ENCODE assay signal across 3 cellular contexts in the genomic region with DNA sequence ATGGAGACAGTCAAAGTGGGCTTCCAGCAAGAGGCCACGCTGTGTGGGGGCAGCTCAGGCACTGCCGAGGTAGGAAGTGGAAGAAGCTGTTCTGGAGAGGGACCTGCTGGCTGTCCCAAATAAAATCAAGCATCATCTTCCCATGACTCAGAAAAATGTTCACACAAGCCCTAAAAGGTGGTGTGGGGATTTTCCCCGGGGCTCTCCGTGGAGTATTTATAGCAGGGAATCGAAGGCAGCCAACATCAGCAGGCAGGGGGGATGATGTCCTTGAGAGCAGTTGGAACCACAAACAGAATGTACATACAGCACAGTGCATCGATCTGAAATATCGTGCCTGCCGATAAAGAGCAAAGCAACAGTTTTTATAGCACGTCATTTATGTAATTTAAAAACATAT.
TF ChIP-seq lines count a peak whose summit lies in the region.

No MANE protein-coding gene starts in this region.

TF ChIP-seq in SK-N-SH, 30 proteins besides CTCF, POLR2A, EP300 and RAD21:
- TF ChIP-seq, protein P1, sequence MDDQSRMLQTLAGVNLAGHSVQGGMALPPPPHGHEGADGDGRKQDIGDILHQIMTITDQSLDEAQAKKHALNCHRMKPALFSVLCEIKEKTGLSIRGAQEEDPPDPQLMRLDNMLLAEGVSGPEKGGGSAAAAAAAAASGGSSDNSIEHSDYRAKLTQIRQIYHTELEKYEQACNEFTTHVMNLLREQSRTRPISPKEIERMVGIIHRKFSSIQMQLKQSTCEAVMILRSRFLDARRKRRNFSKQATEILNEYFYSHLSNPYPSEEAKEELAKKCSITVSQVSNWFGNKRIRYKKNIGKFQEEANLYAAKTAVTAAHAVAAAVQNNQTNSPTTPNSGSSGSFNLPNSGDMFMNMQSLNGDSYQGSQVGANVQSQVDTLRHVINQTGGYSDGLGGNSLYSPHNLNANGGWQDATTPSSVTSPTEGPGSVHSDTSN (IDR thresholded peaks at IDR 0.05) = no peak
- TF ChIP-seq GATA2 (CRISPR knock-in tag; IDR thresholded peaks at IDR 0.05) (no peak), POLR2AphosphoS5 (IDR thresholded peaks at IDR 0.05; ENCODE audit: low read depth, low read length) (no peak), TCF12 (IDR thresholded peaks at IDR 0.05) (no peak)
- TF ChIP-seq, protein P2, sequence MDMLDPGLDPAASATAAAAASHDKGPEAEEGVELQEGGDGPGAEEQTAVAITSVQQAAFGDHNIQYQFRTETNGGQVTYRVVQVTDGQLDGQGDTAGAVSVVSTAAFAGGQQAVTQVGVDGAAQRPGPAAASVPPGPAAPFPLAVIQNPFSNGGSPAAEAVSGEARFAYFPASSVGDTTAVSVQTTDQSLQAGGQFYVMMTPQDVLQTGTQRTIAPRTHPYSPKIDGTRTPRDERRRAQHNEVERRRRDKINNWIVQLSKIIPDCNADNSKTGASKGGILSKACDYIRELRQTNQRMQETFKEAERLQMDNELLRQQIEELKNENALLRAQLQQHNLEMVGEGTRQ (IDR thresholded peaks at IDR 0.05; ENCODE audit: borderline replicate concordance, low read depth, low read length) = no peak
- TF ChIP-seq, protein P3, sequence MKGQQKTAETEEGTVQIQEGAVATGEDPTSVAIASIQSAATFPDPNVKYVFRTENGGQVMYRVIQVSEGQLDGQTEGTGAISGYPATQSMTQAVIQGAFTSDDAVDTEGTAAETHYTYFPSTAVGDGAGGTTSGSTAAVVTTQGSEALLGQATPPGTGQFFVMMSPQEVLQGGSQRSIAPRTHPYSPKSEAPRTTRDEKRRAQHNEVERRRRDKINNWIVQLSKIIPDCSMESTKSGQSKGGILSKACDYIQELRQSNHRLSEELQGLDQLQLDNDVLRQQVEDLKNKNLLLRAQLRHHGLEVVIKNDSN (IDR thresholded peaks at IDR 0.05; ENCODE audit: borderline replicate concordance, low read depth) = no peak
- TF ChIP-seq, protein P4, sequence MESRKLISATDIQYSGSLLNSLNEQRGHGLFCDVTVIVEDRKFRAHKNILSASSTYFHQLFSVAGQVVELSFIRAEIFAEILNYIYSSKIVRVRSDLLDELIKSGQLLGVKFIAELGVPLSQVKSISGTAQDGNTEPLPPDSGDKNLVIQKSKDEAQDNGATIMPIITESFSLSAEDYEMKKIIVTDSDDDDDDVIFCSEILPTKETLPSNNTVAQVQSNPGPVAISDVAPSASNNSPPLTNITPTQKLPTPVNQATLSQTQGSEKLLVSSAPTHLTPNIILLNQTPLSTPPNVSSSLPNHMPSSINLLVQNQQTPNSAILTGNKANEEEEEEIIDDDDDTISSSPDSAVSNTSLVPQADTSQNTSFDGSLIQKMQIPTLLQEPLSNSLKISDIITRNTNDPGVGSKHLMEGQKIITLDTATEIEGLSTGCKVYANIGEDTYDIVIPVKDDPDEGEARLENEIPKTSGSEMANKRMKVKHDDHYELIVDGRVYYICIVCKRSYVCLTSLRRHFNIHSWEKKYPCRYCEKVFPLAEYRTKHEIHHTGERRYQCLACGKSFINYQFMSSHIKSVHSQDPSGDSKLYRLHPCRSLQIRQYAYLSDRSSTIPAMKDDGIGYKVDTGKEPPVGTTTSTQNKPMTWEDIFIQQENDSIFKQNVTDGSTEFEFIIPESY (IDR thresholded peaks at IDR 0.05; ENCODE audit: borderline replicate concordance, low read depth) = no peak
TF ChIP-seq in SK-N-SH: peak in this region for 0.

TF ChIP-seq in SK-N-SH treated with all-trans-retinoic acid at 6 μM for 48 hours, 23 proteins besides CTCF, POLR2A, EP300 and RAD21:
- TF ChIP-seq, protein P5, sequence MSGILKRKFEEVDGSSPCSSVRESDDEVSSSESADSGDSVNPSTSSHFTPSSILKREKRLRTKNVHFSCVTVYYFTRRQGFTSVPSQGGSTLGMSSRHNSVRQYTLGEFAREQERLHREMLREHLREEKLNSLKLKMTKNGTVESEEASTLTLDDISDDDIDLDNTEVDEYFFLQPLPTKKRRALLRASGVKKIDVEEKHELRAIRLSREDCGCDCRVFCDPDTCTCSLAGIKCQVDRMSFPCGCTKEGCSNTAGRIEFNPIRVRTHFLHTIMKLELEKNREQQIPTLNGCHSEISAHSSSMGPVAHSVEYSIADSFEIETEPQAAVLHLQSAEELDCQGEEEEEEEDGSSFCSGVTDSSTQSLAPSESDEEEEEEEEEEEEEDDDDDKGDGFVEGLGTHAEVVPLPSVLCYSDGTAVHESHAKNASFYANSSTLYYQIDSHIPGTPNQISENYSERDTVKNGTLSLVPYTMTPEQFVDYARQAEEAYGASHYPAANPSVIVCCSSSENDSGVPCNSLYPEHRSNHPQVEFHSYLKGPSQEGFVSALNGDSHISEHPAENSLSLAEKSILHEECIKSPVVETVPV (CRISPR knock-in tag; IDR thresholded peaks at IDR 0.05) = no peak
- no peak for TF ChIP-seq TOX (CRISPR knock-in tag; IDR thresholded peaks at IDR 0.05; ENCODE audit: borderline replicate concordance)

TF ChIP-seq in GM12878, 131 proteins besides CTCF, POLR2A, EP300 and RAD21 (continues in another document):
- TF ChIP-seq RUNX3 (IDR thresholded peaks at IDR 0.05; ENCODE audit: low read length) = peak; percentile 77
- no peak for TF ChIP-seq GABPA (IDR thresholded peaks at IDR 0.05; ENCODE audit: low read depth)
- TF ChIP-seq FOXK2 (IDR thresholded peaks at IDR 0.05) = no peak
- peak in 1 of 2 experiments; percentile 62; a peak in 1 of 4 replicates for TF ChIP-seq SRF (IDR thresholded peaks at IDR 0.05; ENCODE audit: low read depth in 2 of 2, low read length in 2 of 2)
- no peak for TF ChIP-seq NR2C2 (IDR thresholded peaks at IDR 0.05; ENCODE audit: borderline replicate concordance, control insufficient read depth, insufficient read length, low read depth)
- peak; percentile 76 for TF ChIP-seq GATAD2B (conservative IDR thresholded peaks at IDR 0.05; ENCODE audit: low read depth)
- TF ChIP-seq WRNIP1 (IDR thresholded peaks at IDR 0.05; ENCODE audit: borderline replicate concordance, low read depth, low read length) = no peak
- TF ChIP-seq SUZ12 (IDR thresholded peaks at IDR 0.05; ENCODE audit: unreplicated experiment) = no peak
- TF ChIP-seq HDGF (IDR thresholded peaks at IDR 0.05) = no peak
- TF ChIP-seq SIN3A (IDR thresholded peaks at IDR 0.05; ENCODE audit: low read depth, low read length) = no peak
- TF ChIP-seq, protein P6, sequence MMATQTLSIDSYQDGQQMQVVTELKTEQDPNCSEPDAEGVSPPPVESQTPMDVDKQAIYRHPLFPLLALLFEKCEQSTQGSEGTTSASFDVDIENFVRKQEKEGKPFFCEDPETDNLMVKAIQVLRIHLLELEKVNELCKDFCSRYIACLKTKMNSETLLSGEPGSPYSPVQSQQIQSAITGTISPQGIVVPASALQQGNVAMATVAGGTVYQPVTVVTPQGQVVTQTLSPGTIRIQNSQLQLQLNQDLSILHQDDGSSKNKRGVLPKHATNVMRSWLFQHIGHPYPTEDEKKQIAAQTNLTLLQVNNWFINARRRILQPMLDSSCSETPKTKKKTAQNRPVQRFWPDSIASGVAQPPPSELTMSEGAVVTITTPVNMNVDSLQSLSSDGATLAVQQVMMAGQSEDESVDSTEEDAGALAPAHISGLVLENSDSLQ (IDR thresholded peaks at IDR 0.05) = no peak
- peak; percentile 85 for TF ChIP-seq MEF2B (IDR thresholded peaks at IDR 0.05; ENCODE audit: partially characterized antibody, poor library complexity, severe bottlenecking)
- TF ChIP-seq TCF3 (IDR thresholded peaks at IDR 0.05; ENCODE audit: borderline replicate concordance, insufficient read depth, low read depth, low read length) = no peak
- peak; percentile 89; the same call in 1 of the 2 replicates for TF ChIP-seq EED (IDR thresholded peaks at IDR 0.05; ENCODE audit: low read depth)
- no peak for TF ChIP-seq SMAD5 (IDR thresholded peaks at IDR 0.05; ENCODE audit: low read depth)
- no peak for TF ChIP-seq YBX1 (IDR thresholded peaks at IDR 0.05)
- no peak for TF ChIP-seq CREB1 (IDR thresholded peaks at IDR 0.05; ENCODE audit: low read depth)
- TF ChIP-seq, protein P7, sequence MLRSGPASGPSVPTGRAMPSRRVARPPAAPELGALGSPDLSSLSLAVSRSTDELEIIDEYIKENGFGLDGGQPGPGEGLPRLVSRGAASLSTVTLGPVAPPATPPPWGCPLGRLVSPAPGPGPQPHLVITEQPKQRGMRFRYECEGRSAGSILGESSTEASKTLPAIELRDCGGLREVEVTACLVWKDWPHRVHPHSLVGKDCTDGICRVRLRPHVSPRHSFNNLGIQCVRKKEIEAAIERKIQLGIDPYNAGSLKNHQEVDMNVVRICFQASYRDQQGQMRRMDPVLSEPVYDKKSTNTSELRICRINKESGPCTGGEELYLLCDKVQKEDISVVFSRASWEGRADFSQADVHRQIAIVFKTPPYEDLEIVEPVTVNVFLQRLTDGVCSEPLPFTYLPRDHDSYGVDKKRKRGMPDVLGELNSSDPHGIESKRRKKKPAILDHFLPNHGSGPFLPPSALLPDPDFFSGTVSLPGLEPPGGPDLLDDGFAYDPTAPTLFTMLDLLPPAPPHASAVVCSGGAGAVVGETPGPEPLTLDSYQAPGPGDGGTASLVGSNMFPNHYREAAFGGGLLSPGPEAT (IDR thresholded peaks at IDR 0.05; ENCODE audit: low read depth) = peak; percentile 84
- no peak for TF ChIP-seq CEBPB (IDR thresholded peaks at IDR 0.05; ENCODE audit: borderline replicate concordance in 1 of 2, low read depth in 2 of 2, low read length in 2 of 2)
- no peak for TF ChIP-seq MTA3 (IDR thresholded peaks at IDR 0.05; ENCODE audit: borderline replicate concordance, low read length)
- TF ChIP-seq KAT2A (conservative IDR thresholded peaks at IDR 0.05; ENCODE audit: control insufficient read depth, low read depth, low read length) = no peak
- TF ChIP-seq ZSCAN29 (IDR thresholded peaks at IDR 0.05) = no peak
- no peak; the same call in 1 of the 2 replicates for TF ChIP-seq ATF7 (IDR thresholded peaks at IDR 0.05; ENCODE audit: low read depth)
- no peak for TF ChIP-seq CBX3 (IDR thresholded peaks at IDR 0.05; ENCODE audit: borderline replicate concordance, low read depth)
- TF ChIP-seq, protein P8, sequence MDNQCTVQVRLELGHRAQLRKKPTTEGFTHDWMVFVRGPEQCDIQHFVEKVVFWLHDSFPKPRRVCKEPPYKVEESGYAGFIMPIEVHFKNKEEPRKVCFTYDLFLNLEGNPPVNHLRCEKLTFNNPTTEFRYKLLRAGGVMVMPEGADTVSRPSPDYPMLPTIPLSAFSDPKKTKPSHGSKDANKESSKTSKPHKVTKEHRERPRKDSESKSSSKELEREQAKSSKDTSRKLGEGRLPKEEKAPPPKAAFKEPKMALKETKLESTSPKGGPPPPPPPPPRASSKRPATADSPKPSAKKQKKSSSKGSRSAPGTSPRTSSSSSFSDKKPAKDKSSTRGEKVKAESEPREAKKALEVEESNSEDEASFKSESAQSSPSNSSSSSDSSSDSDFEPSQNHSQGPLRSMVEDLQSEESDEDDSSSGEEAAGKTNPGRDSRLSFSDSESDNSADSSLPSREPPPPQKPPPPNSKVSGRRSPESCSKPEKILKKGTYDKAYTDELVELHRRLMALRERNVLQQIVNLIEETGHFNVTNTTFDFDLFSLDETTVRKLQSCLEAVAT (IDR thresholded peaks at IDR 0.05) = peak; percentile 99
- TF ChIP-seq RB1 (IDR thresholded peaks at IDR 0.05; ENCODE audit: borderline replicate concordance) = no peak
- no peak for TF ChIP-seq SMAD1 (IDR thresholded peaks at IDR 0.05; ENCODE audit: low read depth, partially characterized antibody)
- TF ChIP-seq ZNF217 (IDR thresholded peaks at IDR 0.05) = no peak
- no peak for TF ChIP-seq LARP7 (IDR thresholded peaks at IDR 0.05)
- no peak; the same call in 1 of the 2 replicates for TF ChIP-seq BACH1 (IDR thresholded peaks at IDR 0.05; ENCODE audit: borderline replicate concordance)
- TF ChIP-seq MTA2 (IDR thresholded peaks at IDR 0.05; ENCODE audit: low read depth) = peak; percentile 53; the same call in 1 of the 2 replicates
- TF ChIP-seq SREBF1 (IDR thresholded peaks at IDR 0.05; ENCODE audit: low read length) = no peak
- TF ChIP-seq SREBF2 (IDR thresholded peaks at IDR 0.05; ENCODE audit: low read length) = no peak
- TF ChIP-seq, protein P9, sequence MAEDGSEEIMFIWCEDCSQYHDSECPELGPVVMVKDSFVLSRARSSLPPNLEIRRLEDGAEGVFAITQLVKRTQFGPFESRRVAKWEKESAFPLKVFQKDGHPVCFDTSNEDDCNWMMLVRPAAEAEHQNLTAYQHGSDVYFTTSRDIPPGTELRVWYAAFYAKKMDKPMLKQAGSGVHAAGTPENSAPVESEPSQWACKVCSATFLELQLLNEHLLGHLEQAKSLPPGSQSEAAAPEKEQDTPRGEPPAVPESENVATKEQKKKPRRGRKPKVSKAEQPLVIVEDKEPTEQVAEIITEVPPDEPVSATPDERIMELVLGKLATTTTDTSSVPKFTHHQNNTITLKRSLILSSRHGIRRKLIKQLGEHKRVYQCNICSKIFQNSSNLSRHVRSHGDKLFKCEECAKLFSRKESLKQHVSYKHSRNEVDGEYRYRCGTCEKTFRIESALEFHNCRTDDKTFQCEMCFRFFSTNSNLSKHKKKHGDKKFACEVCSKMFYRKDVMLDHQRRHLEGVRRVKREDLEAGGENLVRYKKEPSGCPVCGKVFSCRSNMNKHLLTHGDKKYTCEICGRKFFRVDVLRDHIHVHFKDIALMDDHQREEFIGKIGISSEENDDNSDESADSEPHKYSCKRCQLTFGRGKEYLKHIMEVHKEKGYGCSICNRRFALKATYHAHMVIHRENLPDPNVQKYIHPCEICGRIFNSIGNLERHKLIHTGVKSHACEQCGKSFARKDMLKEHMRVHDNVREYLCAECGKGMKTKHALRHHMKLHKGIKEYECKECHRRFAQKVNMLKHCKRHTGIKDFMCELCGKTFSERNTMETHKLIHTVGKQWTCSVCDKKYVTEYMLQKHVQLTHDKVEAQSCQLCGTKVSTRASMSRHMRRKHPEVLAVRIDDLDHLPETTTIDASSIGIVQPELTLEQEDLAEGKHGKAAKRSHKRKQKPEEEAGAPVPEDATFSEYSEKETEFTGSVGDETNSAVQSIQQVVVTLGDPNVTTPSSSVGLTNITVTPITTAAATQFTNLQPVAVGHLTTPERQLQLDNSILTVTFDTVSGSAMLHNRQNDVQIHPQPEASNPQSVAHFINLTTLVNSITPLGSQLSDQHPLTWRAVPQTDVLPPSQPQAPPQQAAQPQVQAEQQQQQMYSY (CRISPR knock-in tag; IDR thresholded peaks at IDR 0.05) = no peak
- TF ChIP-seq, protein P2 (IDR thresholded peaks at IDR 0.05; ENCODE audit: borderline replicate concordance, low read depth, low read length) = no peak
